ENCODE assay signal across 8 cellular contexts in genomic region chr7:155298288-155298833, GRCh38. TPM values are rescaled to one million over a fixed set of nuclear protein-coding genes. Genes with fewer than 3 reads are reported as not detected.
DNase-seq lines count a peak whose midpoint lies in the region; ATAC-seq, FAIRE-seq and TF ChIP-seq lines count a peak whose summit lies in the region.

No MANE protein-coding gene starts in this region.

- 2% methylated on average over 34 of the region's 34 CpGs for WGBS in prostate gland

- peak overlapping the region; percentile 86 for H3K4me3 Mint-ChIP-seq in WTC11

- TF ChIP-seq CTCF in WTC11 (IDR thresholded peaks at IDR 0.05): no peak
- TF ChIP-seq CTCF in fibroblast of villous mesenchyme (IDR thresholded peaks at IDR 0.05; ENCODE audit: insufficient read depth, low read depth, low read length): no peak
- no peak for TF ChIP-seq CTCF in prostate gland (IDR thresholded peaks at IDR 0.05)

- H3K27ac Mint-ChIP-seq in WTC11: peak overlapping the region; percentile 96

- no peaks in the 10 kb centered on the region for H3K27me3 ChIP-seq in prostate gland (replicated peaks; ENCODE audit: insufficient read depth)

- ATAC-seq in HG02840 (IDR thresholded peaks at IDR 0.05; ENCODE audit: low FRiP score, unreplicated experiment) (peak; percentile 4), WTC11 (no peak), GM18861 (IDR thresholded peaks at IDR 0.05; ENCODE audit: unreplicated experiment) (no peak)

- no peak for TF ChIP-seq POLR2A in prostate gland (IDR thresholded peaks at IDR 0.05)

- CTCF ChIA-PET in WTC11 (lab: Charles Lee): interaction anchor here (1.2 to 3.9 kb wide), 6 partner anchors 11 to 300 kb away, joined by 3 to 17 read pairs (median 4); no protein-coding TSS in a partner anchor

- DNase-seq in WTC11 (ENCODE audit: low spot score) (no peak), fibroblast of villous mesenchyme (ENCODE audit: low read depth) (no peak), prostate gland (ENCODE audit: low spot score) (no peak), NCI-H1417 treated with DMSO at 0.1 percent for 48 hours (lab: John Stamatoyannopoulos, UW) (no peak), GM19239 (ENCODE audit: insufficient read length, low spot score) (no peak)

- no peaks in the 10 kb centered on the region; the same call in 1 of the 2 replicates for H3K27me3 Mint-ChIP-seq in WTC11 (ENCODE audit: low read depth)

- peaks cover 7% of the 10 kb centered on the region for H3K9me3 Mint-ChIP-seq in WTC11

- H3K4me1 Mint-ChIP-seq in WTC11: peaks cover 46% of the 10 kb centered on the region

- peak overlapping the region; percentile 93 to 97 for H3K27ac ChIP-seq in prostate gland

- H3K36me3 Mint-ChIP-seq in WTC11: peaks cover 25% of the 10 kb centered on the region

- no peaks in the 10 kb centered on the region for H3K36me3 ChIP-seq in prostate gland

- intact Hi-C loops in prostate gland (cut with DNase I): loop anchor here (2.0 to 10.0 kb wide), 3 partner anchors 94 to 370 kb away; partner anchors contain the start of gene PAXIP1

- H3K4me1 ChIP-seq in prostate gland (replicated peaks): peaks cover 6% of the 10 kb centered on the region

- no peak for FAIRE-seq in GM19239 (lab: Jason Lieb, UNC)

- no peaks in the 10 kb centered on the region for H3K9me3 ChIP-seq in prostate gland

- POLR2A ChIA-PET in WTC11 (lab: Charles Lee): interaction anchor here (0.8 to 1.3 kb wide), 2 partner anchors 71 to 294 kb away, joined by 3 to 5 read pairs; no protein-coding TSS in a partner anchor

- H3K4me3 ChIP-seq in GM08714 (ENCODE audit: low read length) (peak overlapping the region; percentile 82), fibroblast of villous mesenchyme (ENCODE audit: low read depth, low read length) (peak overlapping the region; percentile 76), prostate gland (peak overlapping the region; percentile 82 to 95)

TF ChIP-seq in WTC11, 78 proteins besides CTCF, POLR2A, EP300 and RAD21:
- no peak for TF ChIP-seq CREB1 (CRISPR knock-in tag; IDR thresholded peaks at IDR 0.05)
- no peak for TF ChIP-seq ZNF671 (CRISPR knock-in tag; IDR thresholded peaks at IDR 0.05)
- no peak for TF ChIP-seq FOXP4 (CRISPR knock-in tag; IDR thresholded peaks at IDR 0.05)
- TF ChIP-seq NR2C2 (CRISPR knock-in tag; IDR thresholded peaks at IDR 0.05): no peak

RNA-seq across cellular contexts. Expression of gene INSIG1, which starts 0.7 kb away (rescaled TPM):
- total RNA-seq in WTC11 (2021) (32.3 to 41.2 TPM (median 40.1 TPM) in 3 replicates), fibroblast of villous mesenchyme (389 and 403 TPM in 2 replicates), prostate gland (100 to 1,000 TPM in 1 of 2 donors, 10 to 100 TPM in 1; 60.5 to 112 TPM)
